In the genomic region with DNA sequence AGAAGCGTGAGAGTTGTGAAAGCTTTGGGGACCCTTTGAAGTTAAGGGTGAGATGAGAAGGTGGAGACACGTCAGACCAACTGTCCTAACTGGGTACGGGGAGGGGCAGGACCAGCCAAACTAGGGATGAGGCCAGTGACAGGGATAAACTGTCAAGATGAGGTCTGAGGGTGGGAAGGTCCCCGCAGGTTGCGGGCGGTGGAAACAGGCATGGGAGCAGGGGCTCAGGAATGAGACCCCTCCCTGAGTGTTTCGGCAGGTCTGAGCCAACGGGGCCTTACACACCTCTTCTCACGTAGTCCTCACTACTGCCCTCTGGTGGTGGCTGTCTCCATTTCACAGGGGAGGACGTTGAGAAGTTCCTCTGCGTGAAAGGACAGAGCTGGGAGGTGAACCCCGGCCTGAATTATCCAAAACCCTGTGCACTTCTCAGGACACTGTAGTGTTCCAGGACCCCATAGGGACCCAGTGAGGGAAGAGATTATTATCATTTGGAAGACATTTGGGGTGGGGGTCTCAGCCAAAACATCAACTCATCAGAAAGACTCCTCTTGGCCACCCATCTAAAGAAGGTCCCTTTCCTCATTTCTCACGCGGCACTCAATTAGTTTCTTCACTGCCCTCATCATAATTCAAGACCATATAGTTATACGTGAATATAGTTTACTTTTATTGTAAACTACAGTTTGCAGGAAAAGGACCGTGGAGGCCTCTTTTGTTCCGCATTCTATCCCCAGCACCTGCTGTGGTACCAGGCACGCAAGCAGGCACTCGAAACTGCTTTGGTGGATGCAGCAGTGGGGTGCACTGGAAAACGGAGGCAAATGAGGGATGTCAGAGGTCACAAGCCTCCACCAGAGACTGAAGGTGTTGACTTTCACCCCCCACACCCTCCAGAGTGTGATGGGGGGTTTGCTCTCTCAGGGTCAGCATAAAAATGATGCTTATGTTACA, we compare ENCODE assay signal across 8 cellular contexts. TPM values are rescaled to one million over a fixed set of nuclear protein-coding genes. Genes with fewer than 3 reads are reported as not detected.
DNase-seq lines count a peak whose midpoint lies in the region; ATAC-seq and TF ChIP-seq lines count a peak whose summit lies in the region.

No MANE protein-coding gene starts in this region.

- 35 to 46% (median 40%) methylated on average over 15 to 20 of the region's 20 CpGs for WGBS in adrenal gland, 4 donors

- peaks cover 6% of the 10 kb centered on the region for H3K4me1 ChIP-seq in CD4-positive, alpha-beta memory T cell (ENCODE audit: insufficient read depth, low read length)
- H3K4me1 ChIP-seq in adrenal gland (replicated peaks in 1 of 2): no peaks in the 10 kb centered on the region

- H3K9me3 Mint-ChIP-seq in CD4-positive, alpha-beta memory T cell: no peaks in the 10 kb centered on the region

- no peaks in the 10 kb centered on the region for H3K36me3 ChIP-seq in CD4-positive, alpha-beta memory T cell (ENCODE audit: insufficient read depth, low read length)
- no peaks in the 10 kb centered on the region for H3K36me3 ChIP-seq in adrenal gland (replicated peaks in 1 of 2)

- POLR2A ChIA-PET in CD4-positive, alpha-beta memory T cell (lab: Charles Lee; ENCODE audit: partially characterized antibody): interaction anchor here (1.0 to 2.8 kb wide), 6 partner anchors 11 to 222 kb away, joined by 3 to 28 read pairs (median 6); a partner anchor contains a TSS

- H3K9me3 ChIP-seq in CD4-positive, alpha-beta memory T cell (ENCODE audit: control insufficient read depth in 1 of 2, low read length in 2 of 2): no peaks in the 10 kb centered on the region
- H3K9me3 ChIP-seq in adrenal gland (replicated peaks in 1 of 3): no peaks in the 10 kb centered on the region

- H3K27ac Mint-ChIP-seq in CD4-positive, alpha-beta memory T cell: peak overlapping the region in 5 of 7 donors; percentile 28 to 64 (median 61)

- no peaks in the 10 kb centered on the region for H3K36me3 Mint-ChIP-seq in CD4-positive, alpha-beta memory T cell

- H3K27me3 Mint-ChIP-seq in CD4-positive, alpha-beta memory T cell: peaks cover 1 to 4% of the 10 kb centered on the region in 2 donors

- H3K4me3 Mint-ChIP-seq in CD4-positive, alpha-beta memory T cell: peak overlapping the region in 3 of 8 donors; percentile 32 to 64 (median 38)

- H3K4me1 Mint-ChIP-seq in CD4-positive, alpha-beta memory T cell: peaks cover 6 to 9% (median 6%) of the 10 kb centered on the region in 4 donors

- TF ChIP-seq POLR2A in adrenal gland (IDR thresholded peaks at IDR 0.05): no peak

- peak; percentile 80 to 88 (median 84) for DNase-seq in CD4-positive, alpha-beta memory T cell
- DNase-seq in Kasumi-1 (lab: John Stamatoyannopoulos, UW) (peak; percentile 56 to 74), SW480 (ENCODE audit: low spot score) (peak; percentile 40), adrenal gland (peak; percentile 80 to 94 (median 88)), left cardiac atrium (peak; percentile 89), sciatic nerve (ENCODE audit: low spot score) (peak; percentile 95), OCI-M2 (lab: John Stamatoyannopoulos, UW; ENCODE audit: unreplicated experiment) (no peak)

- ATAC-seq in GM19452 (IDR thresholded peaks at IDR 0.05; ENCODE audit: unreplicated experiment) (peak; percentile 52), left cardiac atrium (peak; percentile 80 to 89), sciatic nerve (peak; percentile 93)

- no peak overlapping the region for H3K27ac ChIP-seq in CD4-positive, alpha-beta memory T cell (ENCODE audit: low read depth, low read length)
- H3K27ac ChIP-seq in adrenal gland: no peak overlapping the region

- intact Hi-C loops in CD4-positive, alpha-beta memory T cell (cut with micrococcal nuclease): loop anchor here (1.0 kb wide), 4 partner anchors 52 to 325 kb away; a partner anchor contains a TSS
- intact Hi-C loops in adrenal gland (cut with DNase I): loop anchor here (2.0 to 10.0 kb wide), 4 partner anchors 50 to 320 kb away; a partner anchor contains a TSS
- intact Hi-C loops in left cardiac atrium (cut with DNase I): loop anchor here (2.0 to 10.0 kb wide), 3 partner anchors 50 to 113 kb away; a partner anchor contains a TSS
- intact Hi-C loops in sciatic nerve (cut with DNase I): no loop called here

- CTCF ChIA-PET in CD4-positive, alpha-beta memory T cell (lab: Charles Lee; ENCODE audit: partially characterized antibody): interaction anchor here (0.6 to 7.0 kb wide), 25 partner anchors 8 to 320 kb away, joined by 3 to 121 read pairs (median 5); a partner anchor contains a TSS

- H3K27me3 ChIP-seq in CD4-positive, alpha-beta memory T cell (ENCODE audit: insufficient read depth, low read length): no peaks in the 10 kb centered on the region
- H3K27me3 ChIP-seq in adrenal gland: no peaks in the 10 kb centered on the region

- H3K4me3 ChIP-seq in CD4-positive, alpha-beta memory T cell (ENCODE audit: low read length in 2 of 2): no peak overlapping the region
- H3K4me3 ChIP-seq in adrenal gland: no peak overlapping the region

- peak; percentile 76 to 84 (median 79) for TF ChIP-seq CTCF in adrenal gland (IDR thresholded peaks at IDR 0.05)

RNA-seq across cellular contexts. Expression of a gene that starts 21.7 kb away (rescaled TPM):
- total RNA-seq in CD4-positive, alpha-beta memory T cell: 10 to 100 TPM; 22.1 to 23.2 TPM
- polyA plus RNA-seq in CD4-positive, alpha-beta memory T cell: 10 to 100 TPM; 34.6 to 55.3 TPM
- total RNA-seq in adrenal gland: 10 to 100 TPM; 24.2 to 78.6 (median 38.2) TPM
- polyA plus RNA-seq in adrenal gland: 10 to 100 TPM; 27.8 to 77.9 (median 38.4) TPM
- 10 to 100 TPM; 31.0 to 41.5 TPM for total RNA-seq in left cardiac atrium
- 28.2 TPM for total RNA-seq in sciatic nerve

RNA-seq across cellular contexts. Expression of a gene that starts 51.7 kb away (rescaled TPM):
- total RNA-seq in CD4-positive, alpha-beta memory T cell: 100 to 1,000 TPM; 164 to 168 TPM
- 10 to 100 TPM; 70.4 to 92.1 TPM for polyA plus RNA-seq in CD4-positive, alpha-beta memory T cell
- total RNA-seq in adrenal gland (100 to 1,000 TPM in 1 of 8 donors, 10 to 100 TPM in 7; 13.4 to 100 (median 42.8) TPM), left cardiac atrium (10 to 100 TPM; 55.2 to 70.2 TPM), sciatic nerve (145 TPM)
- 100 to 1,000 TPM in 2 of 3 donors, 10 to 100 TPM in 1; 72.9 to 156 (median 122) TPM for polyA plus RNA-seq in adrenal gland
